ENCODE assay signal across 14 cellular contexts in the genomic region with DNA sequence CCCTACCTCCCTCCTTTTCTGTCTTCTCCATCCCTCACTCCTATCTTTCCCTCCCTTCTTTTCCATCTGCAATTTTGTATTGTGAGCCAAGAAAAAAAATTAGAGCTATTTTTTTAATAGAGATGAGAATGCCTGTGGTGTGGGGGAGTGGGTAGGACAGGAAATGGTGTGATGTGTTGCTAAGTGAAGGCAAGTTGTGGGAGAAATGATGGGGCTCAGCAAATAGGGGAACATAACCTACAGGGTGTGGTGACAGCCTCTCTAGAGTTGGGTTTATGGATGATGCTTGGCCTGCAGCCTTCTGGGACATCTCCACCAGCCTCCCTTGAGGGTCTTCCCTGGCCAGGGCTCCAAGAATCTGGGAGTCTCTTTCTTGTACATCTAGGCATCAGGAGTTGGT.
"Had no signal": no experiment of that assay in that cellular context is flagged by ENCODE, and none has a peak within 500 bp of the region (broad histone marks: within the 10 kb centered on the region; RNA-seq: fewer than 3 reads in every experiment).

No MANE protein-coding gene starts in this region.

- ATAC-seq: gastrocnemius medialis had no signal

- H3K27ac Mint-ChIP-seq: brain, neural progenitor cell had no signal

- H3K36me3 Mint-ChIP-seq: neural progenitor cell had no signal

- H3K27me3 Mint-ChIP-seq: brain; central memory CD8-positive, alpha-beta T cell had no signal

- H3K4me3 ChIP-seq: gastrocnemius medialis, left ventricle myocardium inferior, neural progenitor cell, ovary, sigmoid colon had no signal

- H3K4me3 Mint-ChIP-seq: brain; central memory CD8-positive, alpha-beta T cell; neural progenitor cell had no signal

- DNase-seq: activated CD4-positive, CD25-positive, alpha-beta regulatory T cell; activated CD8-positive, alpha-beta memory T cell treated with anti-CD3 and anti-CD28 coated beads for 24 hours; activated naive CD4-positive, alpha-beta T cell; amniotic stem cell; cortex of kidney; effector CD8-positive, alpha-beta T cell; gastrocnemius medialis; left ventricle myocardium inferior; mesenchymal stem cell; ovary; sigmoid colon had no signal
